In the genomic region with DNA sequence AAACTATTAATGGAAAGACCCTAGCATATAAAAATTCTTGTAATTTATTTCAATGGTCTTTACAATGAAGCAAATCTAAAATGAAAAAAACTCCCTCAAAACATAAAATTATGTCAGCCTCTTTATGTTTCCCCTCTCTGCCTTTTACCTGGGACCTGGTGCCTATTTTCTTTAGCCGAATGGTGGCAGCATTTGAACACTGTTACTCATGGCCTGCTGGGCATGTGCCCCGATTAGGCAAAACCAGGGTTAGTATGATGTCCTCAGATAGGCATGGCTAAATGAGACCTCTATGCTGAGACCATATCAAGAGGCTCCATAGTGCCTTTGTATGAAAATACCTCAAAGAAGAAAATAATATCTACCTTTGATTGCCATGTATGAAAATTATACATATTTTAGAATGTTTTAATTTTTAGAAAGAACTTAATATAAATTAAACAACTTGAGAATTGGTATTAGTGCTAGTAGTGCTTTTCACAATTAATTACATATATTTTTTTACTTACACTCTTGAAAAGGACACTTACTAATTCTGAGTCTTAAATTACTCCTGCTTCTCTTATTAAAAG, we compare ENCODE assay signal across 1 cellular context.
TF ChIP-seq lines count a peak whose summit lies in the region.

No MANE protein-coding gene starts in this region.

TF ChIP-seq in liver, 16 proteins besides CTCF, POLR2A, EP300 and RAD21 (continued from another document):
- TF ChIP-seq HNF4A (conservative IDR thresholded peaks at IDR 0.05) = no peak
- no peak for TF ChIP-seq YY1 (IDR thresholded peaks at IDR 0.05)
- TF ChIP-seq, protein P1, sequence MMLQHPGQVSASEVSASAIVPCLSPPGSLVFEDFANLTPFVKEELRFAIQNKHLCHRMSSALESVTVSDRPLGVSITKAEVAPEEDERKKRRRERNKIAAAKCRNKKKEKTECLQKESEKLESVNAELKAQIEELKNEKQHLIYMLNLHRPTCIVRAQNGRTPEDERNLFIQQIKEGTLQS (IDR thresholded peaks at IDR 0.05) = no peak
- no peak for TF ChIP-seq EGR1 (IDR thresholded peaks at IDR 0.05; ENCODE audit: low read depth in 2 of 2)
- TF ChIP-seq RXRA (IDR thresholded peaks at IDR 0.05) = no peak
- TF ChIP-seq, protein P2, sequence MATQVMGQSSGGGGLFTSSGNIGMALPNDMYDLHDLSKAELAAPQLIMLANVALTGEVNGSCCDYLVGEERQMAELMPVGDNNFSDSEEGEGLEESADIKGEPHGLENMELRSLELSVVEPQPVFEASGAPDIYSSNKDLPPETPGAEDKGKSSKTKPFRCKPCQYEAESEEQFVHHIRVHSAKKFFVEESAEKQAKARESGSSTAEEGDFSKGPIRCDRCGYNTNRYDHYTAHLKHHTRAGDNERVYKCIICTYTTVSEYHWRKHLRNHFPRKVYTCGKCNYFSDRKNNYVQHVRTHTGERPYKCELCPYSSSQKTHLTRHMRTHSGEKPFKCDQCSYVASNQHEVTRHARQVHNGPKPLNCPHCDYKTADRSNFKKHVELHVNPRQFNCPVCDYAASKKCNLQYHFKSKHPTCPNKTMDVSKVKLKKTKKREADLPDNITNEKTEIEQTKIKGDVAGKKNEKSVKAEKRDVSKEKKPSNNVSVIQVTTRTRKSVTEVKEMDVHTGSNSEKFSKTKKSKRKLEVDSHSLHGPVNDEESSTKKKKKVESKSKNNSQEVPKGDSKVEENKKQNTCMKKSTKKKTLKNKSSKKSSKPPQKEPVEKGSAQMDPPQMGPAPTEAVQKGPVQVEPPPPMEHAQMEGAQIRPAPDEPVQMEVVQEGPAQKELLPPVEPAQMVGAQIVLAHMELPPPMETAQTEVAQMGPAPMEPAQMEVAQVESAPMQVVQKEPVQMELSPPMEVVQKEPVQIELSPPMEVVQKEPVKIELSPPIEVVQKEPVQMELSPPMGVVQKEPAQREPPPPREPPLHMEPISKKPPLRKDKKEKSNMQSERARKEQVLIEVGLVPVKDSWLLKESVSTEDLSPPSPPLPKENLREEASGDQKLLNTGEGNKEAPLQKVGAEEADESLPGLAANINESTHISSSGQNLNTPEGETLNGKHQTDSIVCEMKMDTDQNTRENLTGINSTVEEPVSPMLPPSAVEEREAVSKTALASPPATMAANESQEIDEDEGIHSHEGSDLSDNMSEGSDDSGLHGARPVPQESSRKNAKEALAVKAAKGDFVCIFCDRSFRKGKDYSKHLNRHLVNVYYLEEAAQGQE (IDR thresholded peaks at IDR 0.05) = no peak
- no peak for TF ChIP-seq HNF4G (IDR thresholded peaks at IDR 0.05)
- no peak for TF ChIP-seq JUND (IDR thresholded peaks at IDR 0.05)
- no peak for TF ChIP-seq FOXA2 (IDR thresholded peaks at IDR 0.05)
- no peak for TF ChIP-seq SP1 (IDR thresholded peaks at IDR 0.05)
- TF ChIP-seq, protein P3, sequence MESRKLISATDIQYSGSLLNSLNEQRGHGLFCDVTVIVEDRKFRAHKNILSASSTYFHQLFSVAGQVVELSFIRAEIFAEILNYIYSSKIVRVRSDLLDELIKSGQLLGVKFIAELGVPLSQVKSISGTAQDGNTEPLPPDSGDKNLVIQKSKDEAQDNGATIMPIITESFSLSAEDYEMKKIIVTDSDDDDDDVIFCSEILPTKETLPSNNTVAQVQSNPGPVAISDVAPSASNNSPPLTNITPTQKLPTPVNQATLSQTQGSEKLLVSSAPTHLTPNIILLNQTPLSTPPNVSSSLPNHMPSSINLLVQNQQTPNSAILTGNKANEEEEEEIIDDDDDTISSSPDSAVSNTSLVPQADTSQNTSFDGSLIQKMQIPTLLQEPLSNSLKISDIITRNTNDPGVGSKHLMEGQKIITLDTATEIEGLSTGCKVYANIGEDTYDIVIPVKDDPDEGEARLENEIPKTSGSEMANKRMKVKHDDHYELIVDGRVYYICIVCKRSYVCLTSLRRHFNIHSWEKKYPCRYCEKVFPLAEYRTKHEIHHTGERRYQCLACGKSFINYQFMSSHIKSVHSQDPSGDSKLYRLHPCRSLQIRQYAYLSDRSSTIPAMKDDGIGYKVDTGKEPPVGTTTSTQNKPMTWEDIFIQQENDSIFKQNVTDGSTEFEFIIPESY (IDR thresholded peaks at IDR 0.05) = no peak
- TF ChIP-seq NR2F2 (IDR thresholded peaks at IDR 0.05) = no peak
- no peak for TF ChIP-seq FOXA1 (IDR thresholded peaks at IDR 0.05)
- TF ChIP-seq TAF1 (conservative IDR thresholded peaks at IDR 0.05) = no peak
- TF ChIP-seq GABPA (IDR thresholded peaks at IDR 0.05 in 1 of 2, conservative IDR thresholded peaks at IDR 0.05 in 1 of 2) = no peak
